In genomic region chr13:33723772-33724435, GRCh38 we compare ENCODE assay signal across 8 cellular contexts.
DNase-seq lines count a peak whose midpoint lies in the region; TF ChIP-seq lines count a peak whose summit lies in the region.

No MANE protein-coding gene starts in this region.

- no peak overlapping the region for H2BK12ac ChIP-seq in H9 (ENCODE audit: insufficient read length, low read depth, low read length)

- H3K9me3 ChIP-seq in H9 (ENCODE audit: control insufficient read depth, low read depth, low read length) (no peaks in the 10 kb centered on the region), MG63 (no peaks in the 10 kb centered on the region), thyroid gland (no peaks in the 10 kb centered on the region)

- H3K27me3 Mint-ChIP-seq in H9 (ENCODE audit: low read depth): no peaks in the 10 kb centered on the region

- no peak overlapping the region for H3K27ac ChIP-seq in H9 (ENCODE audit: insufficient read length, low read depth, low read length)
- H3K27ac ChIP-seq in thyroid gland: peak overlapping the region in 1 of 3 donors; percentile 54

- H3K23ac ChIP-seq in H9 (ENCODE audit: insufficient read length, low read depth, low read length): no peak overlapping the region

- no peaks in the 10 kb centered on the region for H3K27me3 ChIP-seq in H9 (ENCODE audit: insufficient read depth, low read length)
- H3K27me3 ChIP-seq in MG63: no peaks in the 10 kb centered on the region
- H3K27me3 ChIP-seq in thyroid gland: no peaks in the 10 kb centered on the region

- no peak overlapping the region for H2BK15ac ChIP-seq in H9 (ENCODE audit: low read depth, low read length)

- H4K20me1 ChIP-seq in H9 (ENCODE audit: control insufficient read depth, insufficient read depth, insufficient read length): no peaks in the 10 kb centered on the region

- H3K4me3 Mint-ChIP-seq in H9: no peak overlapping the region

- TF ChIP-seq POLR2A in thyroid gland (IDR thresholded peaks at IDR 0.05): no peak

- no peak overlapping the region for H3K9ac ChIP-seq in H9 (ENCODE audit: extremely low read depth, insufficient read length, low read length)

- intact Hi-C loops in thyroid gland (cut with DNase I): loop anchor here (5.0 kb wide), 1 partner anchor 182 kb away; no protein-coding TSS in a partner anchor

- H3K4me3 ChIP-seq in MG63 (no peak overlapping the region), foreskin fibroblast (ENCODE audit: low read depth in 1 of 2, low read length in 2 of 2) (no peak overlapping the region), thyroid gland (replicated peaks in 1 of 3) (no peak overlapping the region)

- no peak overlapping the region for H3K4ac ChIP-seq in H9 (ENCODE audit: low read depth, low read length)

- no peak overlapping the region for H4K91ac ChIP-seq in H9 (ENCODE audit: insufficient read length, low read depth, low read length)

- peaks cover 0 to 4% (median 0%) of the 10 kb centered on the region in 3 experiments; a peak in 2 of 7 replicates for H3K36me3 Mint-ChIP-seq in H9 (ENCODE audit: insufficient read depth in 1 of 3, low read depth in 3 of 3)

- H3K14ac ChIP-seq in H9 (ENCODE audit: insufficient read depth, low read length): no peak overlapping the region

- H3K23me2 ChIP-seq in H9 (ENCODE audit: insufficient read length, low read depth, low read length, poor library complexity, severe bottlenecking): no peaks in the 10 kb centered on the region

- H3K4me1 ChIP-seq in H9 (ENCODE audit: insufficient read depth, low read length) (no peaks in the 10 kb centered on the region), thyroid gland (peaks cover 5 to 7% of the 10 kb centered on the region in 2 donors)

- H3K27ac Mint-ChIP-seq in H9: no peak overlapping the region

- no peak overlapping the region for H4K8ac ChIP-seq in H9 (replicated peaks; ENCODE audit: insufficient read length, low read depth, low read length)

- no peak overlapping the region for H3T11ph ChIP-seq in H9 (ENCODE audit: low read length)

- H3K18ac ChIP-seq in H9 (ENCODE audit: insufficient read length, low read depth, low read length): no peak overlapping the region

- no peak overlapping the region for H2BK5ac ChIP-seq in H9 (ENCODE audit: insufficient read length, low read length)

- peaks cover 0 to 6% of the 10 kb centered on the region in 2 experiments; a peak in 2 of 5 replicates for H3K9me3 Mint-ChIP-seq in H9

- H3K36me3 ChIP-seq in MG63 (no peaks in the 10 kb centered on the region), thyroid gland (no peaks in the 10 kb centered on the region)

- no peak overlapping the region for H2AFZ ChIP-seq in H9 (ENCODE audit: low read length)

- no peak overlapping the region for H3K4me2 ChIP-seq in H9 (ENCODE audit: insufficient read depth, insufficient read length, low read length)

- TF ChIP-seq CTCF in H9 (conservative IDR thresholded peaks at IDR 0.05) (peak; percentile 90), foreskin fibroblast (IDR thresholded peaks at IDR 0.05; ENCODE audit: low read depth, low read length) (peak; percentile 65), thyroid gland (IDR thresholded peaks at IDR 0.05) (peak; percentile 36 to 80 (median 69))

- DNase-seq in GM03348 (ENCODE audit: low spot score) (peak; percentile 72), H9 (peak; percentile 86), MG63 (peak; percentile 69), SHP77 (lab: John Stamatoyannopoulos, UW) (peak; percentile 71 to 81), foreskin fibroblast (peak; percentile 74 to 91), non-pigmented ciliary epithelial cell (ENCODE audit: low read depth) (peak; percentile 68), thyroid gland (peak; percentile 76 to 80)
- DNase-seq in activated T-helper 9 cell treated with anti-CD3 and anti-CD28 coated beads, Interleukin-2, amount 50 U/mL, for 16 hours (ENCODE audit: low read depth): peak; percentile 33

- no peak overlapping the region for H2BK120ac ChIP-seq in H9 (ENCODE audit: low read depth, low read length, poor library complexity, severe bottlenecking)

- no peaks in the 10 kb centered on the region for H3K79me1 ChIP-seq in H9 (ENCODE audit: insufficient read depth, low read depth, low read length, poor library complexity, severe bottlenecking)

- H2AK5ac ChIP-seq in H9 (ENCODE audit: insufficient read length, low read length): no peak overlapping the region

- peaks cover 10 to 12% of the 10 kb centered on the region in 2 experiments for H3K4me1 Mint-ChIP-seq in H9

- H3K79me2 ChIP-seq in H9 (ENCODE audit: insufficient read depth, low read length): no peaks in the 10 kb centered on the region

- H3K56ac ChIP-seq in H9 (ENCODE audit: insufficient read length, low read depth, low read length): no peak overlapping the region

- no peak overlapping the region for H4K5ac ChIP-seq in H9 (ENCODE audit: insufficient read length, low read depth, low read length)

- no peak overlapping the region for H2BK20ac ChIP-seq in H9 (ENCODE audit: low read depth, low read length, poor library complexity, severe bottlenecking)

- no CpG with 5 or more reads among the region's 4 CpGs for WGBS in H9 (ENCODE audit: extremely low coverage, insufficient read length, low lambda C conversion rate)
- 5 to 7% methylated on average over 4 of the region's 4 CpGs for WGBS in thyroid gland, 2 donors

Comparison
In these comparisons a context has a peak if more than half of its experiments do, and no peak if none do; other contexts are left out.
1. DNase-seq: peak in every context shown above with its lines; median percentile 86 in H9; 82 in foreskin fibroblast; 78 in thyroid gland; 76 in SHP77; 72 in GM03348; 69 in MG63; 68 in non-pigmented ciliary epithelial cell; 33 in activated T-helper 9 cell treated with anti-CD3 and anti-CD28 coated beads, Interleukin-2, amount 50 U/mL, for 16 hours.